Comparison of ENCODE assay signal across 17 cellular contexts in the genomic region with DNA sequence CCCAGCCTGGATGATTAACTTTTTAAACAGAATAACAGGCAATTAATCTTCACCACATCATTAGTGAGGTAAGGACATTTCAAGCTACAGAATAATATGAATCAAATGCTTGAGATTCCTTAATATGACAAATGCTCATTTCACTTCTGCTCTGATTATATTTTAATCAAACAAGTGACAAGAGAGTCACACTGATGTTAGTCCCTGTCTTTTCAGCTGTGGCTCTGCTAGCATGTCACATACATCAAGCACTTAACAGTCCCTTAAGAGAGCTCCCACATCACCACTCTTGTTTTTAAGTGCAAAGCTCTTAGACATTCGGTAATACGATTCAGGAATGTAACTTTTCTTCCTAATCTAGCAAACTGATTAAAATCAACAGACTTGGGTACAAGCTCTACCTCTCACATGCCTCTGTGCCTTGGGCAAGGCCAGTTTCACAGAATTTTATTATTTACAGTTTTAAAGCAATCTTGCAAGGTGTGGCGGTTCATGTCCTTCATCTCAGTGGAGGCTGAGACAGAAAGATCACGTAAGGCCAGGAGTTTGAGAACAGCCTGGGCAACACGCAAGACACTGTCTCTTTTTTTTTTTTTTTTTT.
DNase-seq lines count a peak whose midpoint lies in the region; ATAC-seq and TF ChIP-seq lines count a peak whose summit lies in the region.
"Had no signal": no experiment of that assay in that cellular context is flagged by ENCODE, and none has a peak within 500 bp of the region (broad histone marks: within the 10 kb centered on the region; RNA-seq: fewer than 3 reads in every experiment).

No MANE protein-coding gene starts in this region.

- no peaks in the 10 kb centered on the region for H3K27me3 ChIP-seq in breast epithelium
- H3K27me3 ChIP-seq in RWPE2 (ENCODE audit: insufficient read depth, poor library complexity, severe bottlenecking): no peaks in the 10 kb centered on the region
- H3K27me3 ChIP-seq in left lung: no peaks in the 10 kb centered on the region
- H3K27me3 ChIP-seq in neuronal stem cell (ENCODE audit: control insufficient read depth in 3 of 3, insufficient read depth in 3 of 3, low read depth in 1 of 3, low read length in 3 of 3): no peaks in the 10 kb centered on the region

- no peak overlapping the region for H4K8ac ChIP-seq in neuronal stem cell (ENCODE audit: low read depth, low read length)

- DNase-seq in MCF 10A (ENCODE audit: unreplicated experiment) (no peak), breast epithelium (ENCODE audit: low spot score in 2 of 2) (no peak), RWPE2 (ENCODE audit: low spot score) (no peak), left lung (no peak), T-helper 2 cell (no peak), GM10248 (ENCODE audit: extremely low spot score) (no peak), neuronal stem cell (ENCODE audit: low spot score) (no peak), HEK293T (ENCODE audit: extremely low spot score) (no peak)
- DNase-seq: activated CD4-positive, alpha-beta T cell treated with anti-CD3 and anti-CD28 coated beads for 4 hours; activated naive CD8-positive, alpha-beta T cell treated with anti-CD3 and anti-CD28 coated beads, Interleukin-2, amount 10 ng/mL, durations not matched to agents 7 days and 5 days; DMS 273 treated with DMSO at 0.1 percent for 48 hours; head of caudate nucleus; MV-4-11; NCI-H1930; stimulated activated CD8-positive, alpha-beta memory T cell treated with anti-CD3 and anti-CD28 coated beads, Interleukin-4, amount 100 ng/mL, for 48 hours; SW 1271 had no signal

- H3K4me2 ChIP-seq in neuronal stem cell (ENCODE audit: insufficient read depth, low read length, poor library complexity, severe bottlenecking): no peak overlapping the region

- intact Hi-C loops in MCF 10A (cut with micrococcal nuclease): loop anchor here (1.0 kb wide), 2 partner anchors 10 to 87 kb away; a partner anchor contains a TSS
- intact Hi-C loops in breast epithelium (cut with DNase I; ENCODE audit: low total_unique reads): no loop called here
- intact Hi-C loops in left lung (cut with DNase I): no loop called here

- no CpG with 5 or more reads among the region's 5 CpGs for WGBS in neuronal stem cell (ENCODE audit: extremely low coverage in 2 of 2, insufficient read length in 2 of 2, insufficient replicate concordance in 1 of 2), 2 donors

- H3K9me3 ChIP-seq in breast epithelium (no peaks in the 10 kb centered on the region), RWPE2 (ENCODE audit: severe bottlenecking) (no peaks in the 10 kb centered on the region), left lung (no peaks in the 10 kb centered on the region), neuronal stem cell (replicated peaks in 1 of 2; ENCODE audit: control insufficient read depth in 2 of 2, insufficient read depth in 1 of 2, low read depth in 1 of 2, low read length in 2 of 2) (peaks cover 0 to 2% of the 10 kb centered on the region in 2 donors)

- H3K18ac ChIP-seq in neuronal stem cell (ENCODE audit: low read length): no peak overlapping the region

- peak overlapping the region; percentile 97 for H3K27ac Mint-ChIP-seq in MCF 10A (ENCODE audit: low read depth, unreplicated experiment)
- H3K27ac Mint-ChIP-seq: activated naive CD8-positive, alpha-beta T cell treated with anti-CD3 and anti-CD28 coated beads, Interleukin-2, amount 10 ng/mL, durations not matched to agents 7 days and 5 days had no signal

- no TSS peak for BruUV-seq in MCF 10A (replicated peaks; lab: Mats Ljungman, UMichigan)

- POLR2A ChIA-PET in MCF 10A (lab: Yijun Ruan, JAX): interaction anchor here (0.9 to 5.1 kb wide), 17 partner anchors 9 to 119 kb away, joined by 3 to 120 read pairs (median 8); a partner anchor contains a TSS
- POLR2A ChIA-PET in GM10248 (lab: Yijun Ruan, JAX): no interaction called here
- POLR2A ChIA-PET in HEK293T (lab: Yijun Ruan, JAX): interaction anchor here (0.6 kb wide), 1 partner anchor 49 kb away, joined by 3 read pairs; no protein-coding TSS in a partner anchor

- H2BK5ac ChIP-seq in neuronal stem cell (ENCODE audit: low read length): no peak overlapping the region

- no peak overlapping the region for H3K23ac ChIP-seq in neuronal stem cell (ENCODE audit: low read depth, low read length, poor library complexity)

- no peak for TF ChIP-seq CTCF in MCF 10A (IDR thresholded peaks at IDR 0.05; ENCODE audit: unreplicated experiment)
- TF ChIP-seq CTCF in breast epithelium (IDR thresholded peaks at IDR 0.05): no peak
- TF ChIP-seq CTCF in RWPE2 (IDR thresholded peaks at IDR 0.05; ENCODE audit: poor library complexity, severe bottlenecking): no peak
- TF ChIP-seq CTCF in left lung (IDR thresholded peaks at IDR 0.05): no peak
- no peak for TF ChIP-seq CTCF in GM10248 (IDR thresholded peaks at IDR 0.05; ENCODE audit: control extremely low read depth, extremely low read depth, low read depth, missing control alignments)

- H4K91ac ChIP-seq in neuronal stem cell (ENCODE audit: low read depth, low read length, poor library complexity): no peak overlapping the region

- H3K27ac ChIP-seq in breast epithelium (no peak overlapping the region), RWPE2 (ENCODE audit: poor library complexity, severe bottlenecking) (peak overlapping the region; percentile 95), left lung (no peak overlapping the region), neuronal stem cell (replicated peaks; ENCODE audit: low read length) (no peak overlapping the region)
- H3K27ac ChIP-seq: C4-2B had no signal

- H3K36me3 Mint-ChIP-seq in MCF 10A (ENCODE audit: insufficient read depth, unreplicated experiment): peaks cover 4% of the 10 kb centered on the region

- no peak overlapping the region for H3K14ac ChIP-seq in neuronal stem cell (ENCODE audit: low read length)

- no peak overlapping the region for H2AFZ ChIP-seq in neuronal stem cell (ENCODE audit: low read length)

- TF ChIP-seq POLR2A in breast epithelium (IDR thresholded peaks at IDR 0.05): no peak

- no peak overlapping the region for H2BK12ac ChIP-seq in neuronal stem cell (ENCODE audit: low read length)

- H3K9ac ChIP-seq in neuronal stem cell (ENCODE audit: low read depth, low read length, poor library complexity): no peak overlapping the region

- no peaks in the 10 kb centered on the region for H3K36me3 ChIP-seq in breast epithelium
- H3K36me3 ChIP-seq in RWPE2 (ENCODE audit: low read depth): no peaks in the 10 kb centered on the region
- H3K36me3 ChIP-seq in left lung: no peaks in the 10 kb centered on the region
- H3K36me3 ChIP-seq in neuronal stem cell (replicated peaks in 1 of 2; ENCODE audit: control insufficient read depth in 2 of 2, insufficient read depth in 2 of 2, low read length in 2 of 2): no peaks in the 10 kb centered on the region

- H2BK120ac ChIP-seq in neuronal stem cell (ENCODE audit: low read depth, low read length): no peak overlapping the region

- H3K27me3 Mint-ChIP-seq in MCF 10A (ENCODE audit: insufficient read depth, unreplicated experiment): no peaks in the 10 kb centered on the region

- no peaks in the 10 kb centered on the region for H3K79me1 ChIP-seq in neuronal stem cell (ENCODE audit: low read depth, low read length)

- H2AK5ac ChIP-seq in neuronal stem cell (ENCODE audit: low read depth, low read length): no peak overlapping the region

- peaks cover 29% of the 10 kb centered on the region for H3K4me1 Mint-ChIP-seq in MCF 10A (ENCODE audit: insufficient read depth, unreplicated experiment)

- H3K4me3 ChIP-seq in breast epithelium: no peak overlapping the region
- no peak overlapping the region for H3K4me3 ChIP-seq in RWPE2 (ENCODE audit: severe bottlenecking)
- H3K4me3 ChIP-seq in left lung: no peak overlapping the region
- no peak overlapping the region for H3K4me3 ChIP-seq in neuronal stem cell (ENCODE audit: low read length in 2 of 2)

- H3K4me1 ChIP-seq in breast epithelium: no peaks in the 10 kb centered on the region
- H3K4me1 ChIP-seq in RWPE2 (ENCODE audit: insufficient read depth, poor library complexity, severe bottlenecking): peaks cover 62% of the 10 kb centered on the region
- H3K4me1 ChIP-seq in left lung: peaks cover 0 to 3% of the 10 kb centered on the region in 2 donors
- peaks cover 0 to 4% of the 10 kb centered on the region in 2 donors for H3K4me1 ChIP-seq in neuronal stem cell (ENCODE audit: control insufficient read depth in 2 of 2, insufficient read depth in 1 of 2, low read depth in 1 of 2, low read length in 2 of 2)

- CTCF ChIA-PET in MCF 10A (lab: Yijun Ruan, JAX): interaction anchor here (0.6 to 3.7 kb wide), 9 partner anchors 9 to 208 kb away, joined by 3 to 26 read pairs (median 4); no protein-coding TSS in a partner anchor
- CTCF ChIA-PET in GM10248 (lab: Yijun Ruan, JAX): interaction anchor here (1.0 to 3.3 kb wide), 5 partner anchors 10 to 54 kb away, joined by 3 to 10 read pairs (median 5); no protein-coding TSS in a partner anchor
- CTCF ChIA-PET in HEK293T (lab: Yijun Ruan, JAX): interaction anchor here (0.7 kb wide), 1 partner anchor 38 kb away, joined by 3 read pairs; no protein-coding TSS in a partner anchor

- ATAC-seq in RWPE2 (ENCODE audit: low read depth) (no peak), left lung (peak; percentile 58)

- H3K9me3 Mint-ChIP-seq in MCF 10A (ENCODE audit: unreplicated experiment): no peaks in the 10 kb centered on the region
- H3K9me3 Mint-ChIP-seq: activated naive CD8-positive, alpha-beta T cell treated with anti-CD3 and anti-CD28 coated beads, Interleukin-2, amount 10 ng/mL, durations not matched to agents 7 days and 5 days had no signal

- H2BK15ac ChIP-seq in neuronal stem cell (ENCODE audit: low read length): no peak overlapping the region

- peak overlapping the region; percentile 6 for H3K4me3 Mint-ChIP-seq in MCF 10A (ENCODE audit: unreplicated experiment)
- H3K4me3 Mint-ChIP-seq: activated naive CD8-positive, alpha-beta T cell treated with anti-CD3 and anti-CD28 coated beads, Interleukin-2, amount 10 ng/mL, durations not matched to agents 7 days and 5 days had no signal

- no peak overlapping the region for H3K4ac ChIP-seq in neuronal stem cell (ENCODE audit: low read length)

TF ChIP-seq in HEK293T, 16 proteins besides CTCF, POLR2A, EP300 and RAD21 (continues in another document):
- no peak for TF ChIP-seq FOXA1 (IDR thresholded peaks at IDR 0.05)
- TF ChIP-seq, protein P1, sequence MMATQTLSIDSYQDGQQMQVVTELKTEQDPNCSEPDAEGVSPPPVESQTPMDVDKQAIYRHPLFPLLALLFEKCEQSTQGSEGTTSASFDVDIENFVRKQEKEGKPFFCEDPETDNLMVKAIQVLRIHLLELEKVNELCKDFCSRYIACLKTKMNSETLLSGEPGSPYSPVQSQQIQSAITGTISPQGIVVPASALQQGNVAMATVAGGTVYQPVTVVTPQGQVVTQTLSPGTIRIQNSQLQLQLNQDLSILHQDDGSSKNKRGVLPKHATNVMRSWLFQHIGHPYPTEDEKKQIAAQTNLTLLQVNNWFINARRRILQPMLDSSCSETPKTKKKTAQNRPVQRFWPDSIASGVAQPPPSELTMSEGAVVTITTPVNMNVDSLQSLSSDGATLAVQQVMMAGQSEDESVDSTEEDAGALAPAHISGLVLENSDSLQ (IDR thresholded peaks at IDR 0.05): no peak
- no peak for TF ChIP-seq SUZ12 (IDR thresholded peaks at IDR 0.05)
- TF ChIP-seq TARDBP (IDR thresholded peaks at IDR 0.05): no peak
- no peak for TF ChIP-seq ELF4 (IDR thresholded peaks at IDR 0.05)
- no peak for TF ChIP-seq HDGF (IDR thresholded peaks at IDR 0.05; ENCODE audit: borderline replicate concordance)
- no peak for TF ChIP-seq LEF1 (IDR thresholded peaks at IDR 0.05; ENCODE audit: borderline replicate concordance)
- TF ChIP-seq ARNT (IDR thresholded peaks at IDR 0.05): no peak
